In genomic region chr19:468587-469256, GRCh38 we compare ENCODE assay signal across 27 cellular contexts. TPM values are rescaled to one million over a fixed set of nuclear protein-coding genes. Genes with fewer than 3 reads are reported as not detected.
"Had no signal": no experiment of that assay in that cellular context is flagged by ENCODE, and none has a peak within 500 bp of the region (broad histone marks: within the 10 kb centered on the region; RNA-seq: fewer than 3 reads in every experiment).

No MANE protein-coding gene starts in this region.

- H3K4me3 ChIP-seq: cardiac muscle cell, SK-N-MC had no signal

- H3K36me3 ChIP-seq: brain microvascular endothelial cell, cardiac muscle cell, WERI-Rb-1 had no signal

- H3K27ac Mint-ChIP-seq: activated CD4-positive, alpha-beta T cell treated with anti-CD3 and anti-CD28 coated beads for 36 hours; activated CD8-positive, alpha-beta T cell treated with anti-CD3 and anti-CD28 coated beads for 36 hours; activated naive CD4-positive, alpha-beta T cell treated with anti-CD3 and anti-CD28 coated beads, Interleukin-2, amount 10 ng/mL, durations not matched to agents 7 days and 5 days; activated naive CD8-positive, alpha-beta T cell treated with anti-CD3 and anti-CD28 coated beads for 36 hours; activated T-cell treated with anti-CD3 and anti-CD28 coated beads, Interleukin-2, amount 50 U/mL, for 72 hours; activated T-helper 2 cell treated with anti-CD3 and anti-CD28 coated beads, Interferon-gamma antibody, Interleukin-2, Interleukin-4, amounts not matched to agents 10 μg/mL and 5 μg/mL and 100 μg/mL, durations not matched to agents 14 hours and 24 hours and 36 hours had no signal

- H3K9me3 Mint-ChIP-seq: activated CD8-positive, alpha-beta T cell treated with anti-CD3 and anti-CD28 coated beads for 36 hours had no signal

- H3K27me3 ChIP-seq: brain microvascular endothelial cell, cardiac muscle cell had no signal

- H3K4me3 Mint-ChIP-seq: activated CD4-positive, alpha-beta T cell treated with anti-CD3 and anti-CD28 coated beads for 36 hours; activated CD8-positive, alpha-beta T cell treated with anti-CD3 and anti-CD28 coated beads for 36 hours; activated naive CD4-positive, alpha-beta T cell treated with anti-CD3 and anti-CD28 coated beads, Interleukin-2, amount 10 ng/mL, durations not matched to agents 7 days and 5 days; activated naive CD8-positive, alpha-beta T cell treated with anti-CD3 and anti-CD28 coated beads for 36 hours; activated T-cell treated with anti-CD3 and anti-CD28 coated beads, Interleukin-2, amount 50 U/mL, for 72 hours had no signal

- H3K36me3 Mint-ChIP-seq: activated naive CD4-positive, alpha-beta T cell treated with anti-CD3 and anti-CD28 coated beads, Interleukin-2, amount 10 ng/mL, durations not matched to agents 7 days and 5 days; activated naive CD8-positive, alpha-beta T cell treated with anti-CD3 and anti-CD28 coated beads for 36 hours had no signal

- H3K27me3 Mint-ChIP-seq: activated CD4-positive, alpha-beta T cell treated with anti-CD3 and anti-CD28 coated beads for 36 hours; activated CD8-positive, alpha-beta T cell treated with anti-CD3 and anti-CD28 coated beads for 36 hours; activated naive CD8-positive, alpha-beta T cell treated with anti-CD3 and anti-CD28 coated beads for 36 hours had no signal

- H3K27ac ChIP-seq: brain microvascular endothelial cell, cardiac muscle cell, SK-N-MC, WERI-Rb-1 had no signal

- DNase-seq: activated CD4-positive, alpha-beta T cell treated with anti-CD3 and anti-CD28 coated beads for 36 hours; activated CD8-positive, alpha-beta memory T cell treated with anti-CD3 and anti-CD28 coated beads, Interleukin-2, amount 50 U/mL, for 4 hours; activated CD8-positive, alpha-beta T cell treated with anti-CD3 and anti-CD28 coated beads for 36 hours; activated gamma-delta T cell treated with Interleukin-2 at 50 U/mL for 16 hours; activated naive CD4-positive, alpha-beta T cell treated with anti-CD3 and anti-CD28 coated beads, Interleukin-2, amount 10 ng/mL, durations not matched to agents 7 days and 5 days; activated naive CD8-positive, alpha-beta T cell treated with anti-CD3 and anti-CD28 coated beads for 36 hours; activated T-cell treated with anti-CD3 and anti-CD28 coated beads, Interleukin-2, amount 50 U/mL, for 72 hours; brain microvascular endothelial cell; KG1; NCI-H1048; NCI-H146; NCI-H187 treated with DMSO at 0.1 percent for 48 hours; NCI-H2081 treated with DMSO at 0.1 percent for 48 hours; NCI-H446 treated with DMSO at 0.1 percent for 48 hours; NCI-H524 treated with DMSO at 0.1 percent for 48 hours; NCI-H748 treated with DMSO at 0.1 percent for 48 hours; OCI-M1; RPMI8226; T-helper 1 cell; WERI-Rb-1 had no signal

- H3K4me1 Mint-ChIP-seq: activated CD4-positive, alpha-beta T cell treated with anti-CD3 and anti-CD28 coated beads for 36 hours; activated naive CD4-positive, alpha-beta T cell treated with anti-CD3 and anti-CD28 coated beads, Interleukin-2, amount 10 ng/mL, durations not matched to agents 7 days and 5 days; activated naive CD8-positive, alpha-beta T cell treated with anti-CD3 and anti-CD28 coated beads for 36 hours had no signal

- ATAC-seq: activated CD4-positive, alpha-beta T cell treated with anti-CD3 and anti-CD28 coated beads for 36 hours; activated CD8-positive, alpha-beta T cell treated with anti-CD3 and anti-CD28 coated beads for 36 hours; activated T-cell treated with anti-CD3 and anti-CD28 coated beads, Interleukin-2, amount 50 U/mL, for 72 hours; Panc1; Right ventricle myocardium inferior had no signal

RNA-seq across cellular contexts. Expression of gene SHC2, which starts 7.9 kb away (rescaled TPM):
- total RNA-seq: activated T-helper 2 cell treated with anti-CD3 and anti-CD28 coated beads, Interferon-gamma antibody, Interleukin-2, Interleukin-4, amounts not matched to agents 10 μg/mL and 5 μg/mL and 100 μg/mL, durations not matched to agents 14 hours and 24 hours and 36 hours; T-helper 2 cell treated with Interferon-gamma antibody and Interleukin-4, amounts not matched to agents 100 ng/mL and 5 ng/mL, for 36 hours had no signal

RNA-seq across cellular contexts. Expression of gene MADCAM1, which starts 27.6 kb away (rescaled TPM):
- total RNA-seq: M059J had no signal

RNA-seq across cellular contexts. Expression of gene C2CD4C, which starts 59.8 kb away (rescaled TPM):
- total RNA-seq: M059J had no signal
